ENCODE assay signal across 8 cellular contexts in the genomic region with DNA sequence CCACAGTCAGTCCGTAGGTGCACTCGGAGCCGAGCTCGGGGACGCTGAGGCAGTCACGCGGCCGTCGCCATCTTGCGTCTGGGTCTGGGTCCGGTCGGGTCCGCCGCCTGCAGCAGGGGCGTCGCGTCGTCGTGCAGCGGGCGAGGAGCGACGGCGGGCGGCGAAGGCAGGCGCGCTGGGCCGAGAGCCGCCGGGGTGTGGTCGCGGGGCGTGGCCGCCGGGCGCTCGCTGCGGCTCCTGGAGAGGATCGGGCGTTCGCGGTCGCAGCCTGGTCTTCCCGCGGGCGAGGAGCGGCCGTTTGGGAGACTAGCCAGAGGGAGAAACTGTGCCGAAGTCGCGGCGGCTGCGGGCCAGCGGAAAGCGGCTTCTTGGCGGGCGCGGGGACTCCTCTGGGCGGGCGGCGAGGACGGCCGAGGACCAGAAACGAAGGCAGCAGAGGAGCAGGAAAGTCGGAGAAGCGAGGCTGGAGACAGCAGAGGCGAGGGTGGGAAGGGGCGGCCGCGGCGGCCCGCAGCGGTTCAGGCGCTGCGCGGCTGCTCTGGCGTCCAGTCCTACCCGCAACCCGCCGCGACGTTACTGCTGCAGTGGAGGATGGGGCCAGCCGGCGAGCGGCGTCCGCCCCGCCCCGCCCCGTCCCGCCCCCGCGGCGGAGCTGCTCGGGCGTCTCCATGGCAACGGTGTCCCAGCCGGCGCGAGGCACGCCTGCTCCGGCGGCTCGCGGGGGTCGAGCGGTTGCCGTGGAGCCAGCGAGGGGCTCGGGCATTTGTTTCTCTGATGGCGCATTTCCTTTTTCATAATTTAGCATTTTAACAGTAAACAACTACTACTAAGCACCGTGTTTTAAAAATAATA. TPM values are rescaled to one million over a fixed set of nuclear protein-coding genes. Genes with fewer than 3 reads are reported as not detected.
DNase-seq lines count a peak whose midpoint lies in the region; ATAC-seq and TF ChIP-seq lines count a peak whose summit lies in the region.

Gene PNMA1 (minus strand): TSS at position 581 of the 852 bp plus-strand sequence. CDS start 745 bp downstream, outside the sequence.

- DNase-seq in NCI-H2171 (lab: John Stamatoyannopoulos, UW) (peak; percentile 91), T47D (ENCODE audit: low read depth in 1 of 2, low spot score in 1 of 2) (peak; percentile 91 to 99)

- H3K36me3 ChIP-seq in skeletal muscle tissue (ENCODE audit: control insufficient read depth in 3 of 3, insufficient read depth in 3 of 3, low read length in 3 of 3): peaks cover 12 to 33% (median 16%) of the 10 kb centered on the region in 3 donors

- H3K4me3 ChIP-seq in iPS-18c (ENCODE audit: insufficient read depth, low read depth, low read length): peak within 1 kb of the TSS; percentile 94
- peak within 1 kb of the TSS; percentile 89 to 92 (median 91) for H3K4me3 ChIP-seq in skeletal muscle tissue (ENCODE audit: low read length in 3 of 3)

- H3K27me3 ChIP-seq in skeletal muscle tissue (ENCODE audit: control insufficient read depth in 3 of 3, insufficient read depth in 3 of 3, low read length in 3 of 3): no peaks in the 10 kb centered on the region

- H3K9ac ChIP-seq in skeletal muscle tissue (ENCODE audit: low read depth in 1 of 3, low read length in 3 of 3): peak within 1 kb of the TSS; percentile 75 to 83 (median 77)

- H3K27ac ChIP-seq in 22Rv1: peak within 1 kb of the TSS; percentile 92
- H3K27ac ChIP-seq in VCaP: peak within 1 kb of the TSS; percentile 92
- peak within 1 kb of the TSS; percentile 72 for H3K27ac ChIP-seq in skeletal muscle tissue (ENCODE audit: low read depth, low read length)

- TF ChIP-seq CTCF in 22Rv1 (IDR thresholded peaks at IDR 0.05) (no peak), VCaP (conservative IDR thresholded peaks at IDR 0.05) (no peak)

- no peaks in the 10 kb centered on the region for H3K9me3 ChIP-seq in iPS-18c (ENCODE audit: control insufficient read depth, insufficient read depth, low read length)
- no peaks in the 10 kb centered on the region for H3K9me3 ChIP-seq in skeletal muscle tissue (ENCODE audit: control insufficient read depth in 3 of 3, low read length in 3 of 3)

- in situ Hi-C loops in T47D (cut with HindIII; ENCODE audit: low pct_unique_long_range_greater_than_20kb, low sequenced_read_pairs): no loop called here

- ATAC-seq in GM18861 (IDR thresholded peaks at IDR 0.05; ENCODE audit: unreplicated experiment) (peak; percentile 48), HG03097 (IDR thresholded peaks at IDR 0.05; ENCODE audit: low FRiP score, unreplicated experiment) (peak; percentile 62)

- H3K4me1 ChIP-seq in skeletal muscle tissue (ENCODE audit: control insufficient read depth in 3 of 3, insufficient read depth in 3 of 3, low read length in 3 of 3): peaks cover 22 to 34% (median 26%) of the 10 kb centered on the region in 3 donors

RNA-seq across cellular contexts. Expression of gene PNMA1, which starts in this region (rescaled TPM):
- 15.1 TPM for total RNA-seq in skeletal muscle tissue

Comparison
In these comparisons a context has a peak if more than half of its experiments do, and no peak if none do; other contexts are left out.
1. Peak in every context shown above with its lines: DNase-seq, ATAC-seq, H3K4me3 ChIP-seq and H3K27ac ChIP-seq.